Comparison of ENCODE assay signal across 9 cellular contexts in the genomic region with DNA sequence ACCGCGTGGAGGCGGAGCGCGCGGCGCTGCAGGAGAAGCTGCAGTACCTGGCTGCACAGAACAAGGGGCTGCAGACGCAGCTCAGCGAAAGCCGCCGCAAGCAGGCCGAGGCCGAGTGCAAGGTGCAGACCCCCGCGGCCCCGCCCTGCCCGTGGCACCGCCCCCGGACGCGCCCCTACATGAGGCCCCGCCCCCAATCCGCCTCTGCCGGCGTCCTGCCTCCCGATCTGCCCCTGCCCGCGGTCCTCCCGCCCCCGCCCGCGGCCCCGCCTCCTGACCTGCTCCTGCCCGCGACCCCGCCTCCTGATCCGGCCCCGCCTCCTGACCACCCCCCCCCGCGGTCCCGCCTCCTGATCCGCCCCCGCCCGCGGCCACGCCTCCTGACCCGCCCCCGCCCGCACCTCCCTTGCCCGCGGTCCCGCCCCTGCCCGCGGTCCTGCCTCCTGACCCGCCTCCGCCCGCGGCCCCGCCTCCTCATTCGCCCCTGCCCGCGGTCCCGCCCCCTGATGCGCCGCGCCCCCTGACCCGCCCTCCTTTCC. TPM values are rescaled to one million over a fixed set of nuclear protein-coding genes. Genes with fewer than 3 reads are reported as not detected.
DNase-seq lines count a peak whose midpoint lies in the region; ATAC-seq and TF ChIP-seq lines count a peak whose summit lies in the region.
"Had no signal": no experiment of that assay in that cellular context is flagged by ENCODE, and none has a peak within 500 bp of the region (broad histone marks: within the 10 kb centered on the region; RNA-seq: fewer than 3 reads in every experiment).

No MANE protein-coding gene starts in this region.

- CTCF ChIA-PET in MCF 10A (lab: Yijun Ruan, JAX) = interaction anchor here (2.4 kb wide), 1 partner anchor 9 kb away, joined by 10 read pairs; no protein-coding TSS in a partner anchor

- BruUV-seq in MCF 10A (replicated peaks; lab: Mats Ljungman, UMichigan) = no TSS peak

- H3K27me3 Mint-ChIP-seq in MCF 10A (ENCODE audit: insufficient read depth, unreplicated experiment) (no peaks in the 10 kb centered on the region), type B pancreatic cell (peaks cover 19% of the 10 kb centered on the region)

- no peak overlapping the region for H3K27ac ChIP-seq in breast epithelium

- H3K9me3 ChIP-seq in breast epithelium = no peaks in the 10 kb centered on the region

- no peaks in the 10 kb centered on the region for H3K27me3 ChIP-seq in breast epithelium

- H3K36me3 ChIP-seq in breast epithelium = no peaks in the 10 kb centered on the region

- peaks cover 6% of the 10 kb centered on the region for H3K4me1 Mint-ChIP-seq in MCF 10A (ENCODE audit: insufficient read depth, unreplicated experiment)
- no peaks in the 10 kb centered on the region for H3K4me1 Mint-ChIP-seq in type B pancreatic cell (ENCODE audit: unreplicated experiment)

- intact Hi-C loops in breast epithelium (cut with DNase I; ENCODE audit: low total_unique reads) = no loop called here
- intact Hi-C loops in MCF 10A (cut with micrococcal nuclease) = no loop called here

- no peak for ATAC-seq in HG02970 (IDR thresholded peaks at IDR 0.05; ENCODE audit: low FRiP score, unreplicated experiment)
- ATAC-seq in HG03432 (IDR thresholded peaks at IDR 0.05; ENCODE audit: unreplicated experiment) = no peak

- no peaks in the 10 kb centered on the region for H3K9me3 Mint-ChIP-seq in MCF 10A (ENCODE audit: unreplicated experiment)
- H3K9me3 Mint-ChIP-seq in type B pancreatic cell = no peaks in the 10 kb centered on the region

- POLR2A ChIA-PET in MCF 10A (lab: Yijun Ruan, JAX) = no interaction called here

- DNase-seq in breast epithelium (ENCODE audit: low spot score in 2 of 2) (peak in 1 of 2 donors; percentile 65), MCF 10A (ENCODE audit: unreplicated experiment) (no peak), activated T-cell treated with anti-CD3 and anti-CD28 coated beads for 1 hour (ENCODE audit: low read depth) (peak; percentile 60), epithelial cell of proximal tubule (ENCODE audit: low read depth) (no peak), nucleus accumbens (lab: John Stamatoyannopoulos, UW) (peak in 34 of 56 donors; percentile 7 to 79 (median 32)), type B pancreatic cell (ENCODE audit: extremely low spot score, unreplicated experiment) (peak; percentile 95)

- TF ChIP-seq CTCF in breast epithelium (IDR thresholded peaks at IDR 0.05) (no peak), MCF 10A (IDR thresholded peaks at IDR 0.05; ENCODE audit: unreplicated experiment) (no peak), epithelial cell of proximal tubule (conservative IDR thresholded peaks at IDR 0.05; ENCODE audit: low read depth, low read length) (no peak), type B pancreatic cell (conservative IDR thresholded peaks at IDR 0.05) (no peak)

- H3K36me3 Mint-ChIP-seq in MCF 10A (ENCODE audit: insufficient read depth, unreplicated experiment) = peaks cover 8% of the 10 kb centered on the region
- H3K36me3 Mint-ChIP-seq in type B pancreatic cell = no peaks in the 10 kb centered on the region

- H3K4me3 ChIP-seq in breast epithelium = peak overlapping the region in 2 of 3 donors; percentile 35 to 58
- peak overlapping the region; percentile 16 for H3K4me3 ChIP-seq in epithelial cell of proximal tubule (ENCODE audit: low read depth, low read length)

- H3K4me3 Mint-ChIP-seq in MCF 10A (ENCODE audit: unreplicated experiment) (no peak overlapping the region), type B pancreatic cell (peak overlapping the region; percentile 83)

- no peak overlapping the region for H3K27ac Mint-ChIP-seq in MCF 10A (ENCODE audit: low read depth, unreplicated experiment)
- H3K27ac Mint-ChIP-seq in type B pancreatic cell = no peak overlapping the region

- no peak for TF ChIP-seq POLR2A in breast epithelium (IDR thresholded peaks at IDR 0.05)

- peaks cover 0 to 5% of the 10 kb centered on the region in 2 donors for H3K4me1 ChIP-seq in breast epithelium

RNA-seq across cellular contexts. Expression of gene PRR36, which starts 11.7 kb away (rescaled TPM):
- 1 to 10 TPM in 1 of 3 donors, under 1 TPM in 1, not detected in 1; 0.59 to 2.0 TPM for total RNA-seq in breast epithelium
- total RNA-seq in MCF 10A (2022) = 0.10 and 0.26 TPM in 2 replicates
- total RNA-seq in epithelial cell of proximal tubule = 0.72 and 0.81 TPM in 2 replicates
- total RNA-seq in type B pancreatic cell (ENCODE audit: low replicate concordance) = 8.5 and 10.9 TPM in 2 replicates

RNA-seq across cellular contexts. Expression of gene LRRC8E, which starts 25.8 kb away (rescaled TPM):
- total RNA-seq in breast epithelium (10 to 100 TPM in 1 of 3 donors, 1 to 10 TPM in 2; 1.4 to 15.1 (median 6.6) TPM), MCF 10A (2022) (10.3 and 11.8 TPM in 2 replicates), epithelial cell of proximal tubule (11.9 and 18.9 TPM in 2 replicates), type B pancreatic cell (ENCODE audit: low replicate concordance) (4.3 and 7.4 TPM in 2 replicates)
- total RNA-seq: T-helper 1 cell treated with Interleukin-12 subunit alpha and Interleukin-12 subunit beta and Interleukin-4 antibody, amounts not matched to agents 30 ng/mL and 1 ng/mL, for 36 hours had no signal

RNA-seq across cellular contexts. Expression of gene EVI5L, which starts 32.5 kb away (rescaled TPM):
- total RNA-seq in breast epithelium (10 to 100 TPM in 1 of 3 donors, 1 to 10 TPM in 2; 7.5 to 12.5 (median 9.2) TPM), MCF 10A (2022) (23.6 and 25.7 TPM in 2 replicates), epithelial cell of proximal tubule (6.1 and 9.3 TPM in 2 replicates), type B pancreatic cell (ENCODE audit: low replicate concordance) (11.7 and 19.0 TPM in 2 replicates)

RNA-seq across cellular contexts. Expression of gene MAP2K7, which starts 41.2 kb away (rescaled TPM):
- total RNA-seq in breast epithelium (10 to 100 TPM; 13.3 to 17.1 (median 13.8) TPM), MCF 10A (2022) (30.5 and 36.3 TPM in 2 replicates), epithelial cell of proximal tubule (7.6 and 14.6 TPM in 2 replicates), type B pancreatic cell (ENCODE audit: low replicate concordance) (38.2 and 42.2 TPM in 2 replicates)

RNA-seq across cellular contexts. Expression of gene TGFBR3L, which starts 52.1 kb away (rescaled TPM):
- total RNA-seq in breast epithelium (1 to 10 TPM in 1 of 3 donors, not detected in 2; 2.3 TPM), MCF 10A (2022) (3.3 and 4.5 TPM in 2 replicates), epithelial cell of proximal tubule (1.6 and 16.8 TPM in 2 replicates), type B pancreatic cell (ENCODE audit: low replicate concordance) (1.1 and 2.4 TPM in 2 replicates)

Comparison
In these comparisons a context has a peak if more than half of its experiments do, and no peak if none do; other contexts are left out.
1. DNase-seq: peak in activated T-cell treated with anti-CD3 and anti-CD28 coated beads for 1 hour (single experiment), nucleus accumbens (34 of 56) and type B pancreatic cell (single experiment); none in MCF 10A (single experiment) and epithelial cell of proximal tubule (single experiment).